Comparison of ENCODE assay signal across 10 cellular contexts in the genomic region with DNA sequence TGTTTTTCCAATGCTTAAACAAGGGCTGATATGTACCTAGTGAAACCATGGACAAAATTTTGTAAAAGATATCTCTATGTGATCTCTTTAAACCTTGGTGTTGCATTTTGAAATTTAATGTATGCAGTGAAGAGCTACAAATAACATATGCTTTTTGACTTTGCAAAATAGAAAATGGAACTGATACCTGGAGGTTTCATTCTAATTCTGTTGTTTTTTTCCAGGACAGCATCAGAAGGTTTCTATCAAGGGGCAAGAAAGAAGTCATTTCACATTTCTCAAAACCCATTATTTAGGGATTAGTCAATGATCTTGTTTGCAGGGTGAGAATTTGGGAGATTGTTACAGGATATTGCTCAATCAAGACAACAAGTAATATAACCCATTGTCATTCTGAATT.
"Had no signal": no experiment of that assay in that cellular context is flagged by ENCODE, and none has a peak within 500 bp of the region (broad histone marks: within the 10 kb centered on the region; RNA-seq: fewer than 3 reads in every experiment).

No MANE protein-coding gene starts in this region.

- H3K4me3 ChIP-seq: GM23338 had no signal

- FAIRE-seq: H1, H54, HepG2 had no signal

- ATAC-seq: GM23338, HepG2 had no signal

- H3K27ac ChIP-seq: HL-60, KMS-11 had no signal

- DNase-seq: H9, HCEC 1CT, Karpas-422, KBM-7 had no signal
